ENCODE assay signal across 1 cellular context in the genomic region with DNA sequence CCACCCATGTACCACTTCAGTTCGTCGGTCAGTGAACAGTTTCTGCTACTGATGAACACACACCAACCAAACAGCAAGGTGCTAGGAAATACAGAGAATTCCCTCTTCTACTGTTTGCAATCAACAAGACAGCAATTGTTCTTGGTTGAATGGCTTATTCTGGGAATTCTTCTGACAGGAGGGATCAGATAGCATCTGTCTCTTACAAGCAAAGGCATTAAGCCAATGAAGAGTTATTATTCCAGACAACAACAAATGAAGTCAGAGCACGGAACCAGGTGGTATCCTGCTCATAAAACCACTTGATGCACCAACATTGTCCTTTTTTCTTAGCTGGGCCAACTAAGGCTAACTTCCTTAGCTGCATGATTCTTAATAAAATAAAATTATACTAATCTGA.
TF ChIP-seq lines count a peak whose summit lies in the region.

No MANE protein-coding gene starts in this region.

TF ChIP-seq in H1, 55 proteins besides CTCF, POLR2A, EP300 and RAD21:
- TF ChIP-seq ZNF274 (IDR thresholded peaks at IDR 0.05; ENCODE audit: borderline replicate concordance, extremely low read depth, low read length): no peak
- no peak for TF ChIP-seq CREB1 (IDR thresholded peaks at IDR 0.05)
- no peak for TF ChIP-seq NRF1 (IDR thresholded peaks at IDR 0.05; ENCODE audit: low read depth, low read length)
- no peak for TF ChIP-seq SIN3A (conservative IDR thresholded peaks at IDR 0.05 in 1 of 2, IDR thresholded peaks at IDR 0.05 in 1 of 2; ENCODE audit: low read depth in 1 of 2, low read length in 2 of 2)
- no peak for TF ChIP-seq JUND (IDR thresholded peaks at IDR 0.05; ENCODE audit: low read length)
- TF ChIP-seq KDM4A (IDR thresholded peaks at IDR 0.05; ENCODE audit: low read depth, low read length, severe bottlenecking): no peak
- no peak for TF ChIP-seq HDAC6 (IDR thresholded peaks at IDR 0.05; ENCODE audit: low read depth, low read length)
- no peak for TF ChIP-seq CBX8 (IDR thresholded peaks at IDR 0.05; ENCODE audit: borderline replicate concordance, low read depth, low read length)
- no peak for TF ChIP-seq CBX5 (IDR thresholded peaks at IDR 0.05; ENCODE audit: low read depth, low read length)
- TF ChIP-seq, protein P1, sequence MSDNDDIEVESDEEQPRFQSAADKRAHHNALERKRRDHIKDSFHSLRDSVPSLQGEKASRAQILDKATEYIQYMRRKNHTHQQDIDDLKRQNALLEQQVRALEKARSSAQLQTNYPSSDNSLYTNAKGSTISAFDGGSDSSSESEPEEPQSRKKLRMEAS (IDR thresholded peaks at IDR 0.05): no peak
- no peak for TF ChIP-seq KDM1A (IDR thresholded peaks at IDR 0.05; ENCODE audit: borderline replicate concordance, low read length)
TF ChIP-seq in H1: peak in this region for 0.
